In the genomic region with DNA sequence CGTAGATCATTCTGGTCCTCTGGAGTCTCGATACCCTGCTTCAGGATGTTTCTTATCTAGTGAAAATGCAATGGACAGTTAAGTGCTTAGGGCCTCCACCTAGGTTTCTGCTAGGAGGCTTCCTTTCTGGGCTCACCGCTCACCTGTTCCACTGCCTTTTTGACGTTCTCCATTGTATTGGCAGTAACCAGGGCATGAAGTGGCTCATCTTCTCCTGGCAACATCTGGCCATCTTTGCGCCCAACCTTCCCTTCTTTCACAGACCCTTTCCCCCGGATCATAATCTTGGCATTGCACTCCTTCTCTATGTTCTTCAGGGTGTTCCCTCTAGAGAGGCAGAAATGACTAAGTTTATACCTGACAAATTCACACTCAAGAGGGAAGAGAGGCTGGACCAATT, we compare ENCODE assay signal across 18 cellular contexts. TPM values are rescaled to one million over a fixed set of nuclear protein-coding genes. Genes with fewer than 3 reads are reported as not detected.
A peak's percentile ranks its signal among the peaks of the same experiment; 100 is the strongest.
DNase-seq lines count a peak whose midpoint lies in the region; ATAC-seq and TF ChIP-seq lines count a peak whose summit lies in the region.
"Had no signal": no experiment of that assay in that cellular context is flagged by ENCODE, and none has a peak within 500 bp of the region (broad histone marks: within the 10 kb centered on the region; RNA-seq: fewer than 3 reads in every experiment).

No MANE protein-coding gene starts in this region.

- peaks cover 100% of the 10 kb centered on the region for H3K36me3 Mint-ChIP-seq in MCF 10A (ENCODE audit: insufficient read depth, unreplicated experiment)
- H3K36me3 Mint-ChIP-seq in activated CD4-positive, alpha-beta memory T cell treated with anti-CD3 and anti-CD28 coated beads for 36 hours: peaks cover 88% of the 10 kb centered on the region
- peaks cover 6% of the 10 kb centered on the region for H3K36me3 Mint-ChIP-seq in glutamatergic neuron (ENCODE audit: unreplicated experiment)

- H3K27me3 ChIP-seq in breast epithelium (no peaks in the 10 kb centered on the region), sigmoid colon (no peaks in the 10 kb centered on the region)
- H3K27me3 ChIP-seq: MG63, right lobe of liver, testis had no signal

- no peak for TF ChIP-seq EP300 in sigmoid colon (IDR thresholded peaks at IDR 0.05)

- H3K9me3 ChIP-seq in breast epithelium: no peaks in the 10 kb centered on the region
- H3K9me3 ChIP-seq in sigmoid colon: no peaks in the 10 kb centered on the region
- H3K9me3 ChIP-seq: MG63, right lobe of liver, testis had no signal

- H3K4me1 ChIP-seq in breast epithelium (peaks cover 0 to 8% of the 10 kb centered on the region in 2 donors), sigmoid colon (peaks cover 0 to 62% (median 43%) of the 10 kb centered on the region in 4 donors)
- H3K4me1 ChIP-seq: right lobe of liver had no signal

- no peaks in the 10 kb centered on the region for H3K9me3 Mint-ChIP-seq in MCF 10A (ENCODE audit: unreplicated experiment)
- H3K9me3 Mint-ChIP-seq in activated CD4-positive, alpha-beta memory T cell treated with anti-CD3 and anti-CD28 coated beads for 36 hours: no peaks in the 10 kb centered on the region
- H3K9me3 Mint-ChIP-seq in glutamatergic neuron (ENCODE audit: unreplicated experiment): peaks cover 2% of the 10 kb centered on the region

- TSS peak; percentile 3 for BruUV-seq in MCF 10A (replicated peaks; lab: Mats Ljungman, UMichigan)

- POLR2A ChIA-PET in MCF 10A (lab: Yijun Ruan, JAX): interaction anchor here (1.0 kb wide), 1 partner anchor 9 kb away, joined by 3 read pairs; no protein-coding TSS in a partner anchor
- POLR2A ChIA-PET in activated CD4-positive, alpha-beta memory T cell treated with anti-CD3 and anti-CD28 coated beads for 36 hours (lab: Charles Lee): interaction anchor here (2.1 kb wide), 1 partner anchor 10 kb away, joined by 8 read pairs; a partner anchor contains a TSS

- 94 to 95% methylated on average over 6 of the region's 6 CpGs for WGBS in sigmoid colon, 2 donors

- H3K4me3 Mint-ChIP-seq in MCF 10A (ENCODE audit: unreplicated experiment): no peak overlapping the region
- no peak overlapping the region for H3K4me3 Mint-ChIP-seq in activated CD4-positive, alpha-beta memory T cell treated with anti-CD3 and anti-CD28 coated beads for 36 hours
- H3K4me3 Mint-ChIP-seq in glutamatergic neuron (ENCODE audit: unreplicated experiment): no peak overlapping the region

- H3K4me1 Mint-ChIP-seq in MCF 10A (ENCODE audit: insufficient read depth, unreplicated experiment) (peaks cover 7% of the 10 kb centered on the region), glutamatergic neuron (ENCODE audit: low read depth, unreplicated experiment) (peaks cover 10% of the 10 kb centered on the region)
- peaks cover 86% of the 10 kb centered on the region for H3K4me1 Mint-ChIP-seq in activated CD4-positive, alpha-beta memory T cell treated with anti-CD3 and anti-CD28 coated beads for 36 hours (ENCODE audit: low read depth)

- TF ChIP-seq POLR2A in breast epithelium (IDR thresholded peaks at IDR 0.05) (no peak), sigmoid colon (IDR thresholded peaks at IDR 0.05) (no peak)

- H3K27ac ChIP-seq in breast epithelium (no peak overlapping the region), sigmoid colon (no peak overlapping the region)
- H3K27ac ChIP-seq: right lobe of liver, testis had no signal

- H3K4me3 ChIP-seq in breast epithelium (no peak overlapping the region), sigmoid colon (no peak overlapping the region)
- H3K4me3 ChIP-seq: MG63, right lobe of liver, testis had no signal

- no peak overlapping the region for H3K27ac Mint-ChIP-seq in MCF 10A (ENCODE audit: low read depth, unreplicated experiment)
- peak overlapping the region; percentile 5 for H3K27ac Mint-ChIP-seq in activated CD4-positive, alpha-beta memory T cell treated with anti-CD3 and anti-CD28 coated beads for 36 hours
- peak overlapping the region; percentile 36 for H3K27ac Mint-ChIP-seq in glutamatergic neuron (ENCODE audit: unreplicated experiment)

- peaks cover 41% of the 10 kb centered on the region for H3K36me3 ChIP-seq in breast epithelium
- peaks cover 80 to 100% (median 91%) of the 10 kb centered on the region in 4 donors for H3K36me3 ChIP-seq in sigmoid colon

- no peak for TF ChIP-seq CTCF in MCF 10A (IDR thresholded peaks at IDR 0.05; ENCODE audit: unreplicated experiment)
- no peak for TF ChIP-seq CTCF in breast epithelium (IDR thresholded peaks at IDR 0.05)
- TF ChIP-seq CTCF in glutamatergic neuron (IDR thresholded peaks at IDR 0.05; ENCODE audit: partially characterized antibody, unreplicated experiment): no peak
- TF ChIP-seq CTCF in sigmoid colon (IDR thresholded peaks at IDR 0.05): no peak

- DNase-seq in MCF 10A (ENCODE audit: unreplicated experiment): no peak
- DNase-seq in breast epithelium (ENCODE audit: low spot score in 2 of 2): no peak
- no peak for DNase-seq in activated CD4-positive, alpha-beta memory T cell treated with anti-CD3 and anti-CD28 coated beads for 36 hours
- no peak for DNase-seq in glutamatergic neuron
- no peak for DNase-seq in KG1 (lab: John Stamatoyannopoulos, UW)
- no peak for DNase-seq in 8988T
- no peak for DNase-seq in sigmoid colon
- DNase-seq: GF-D8; hippocampal formation; MG63; NCI-H187; NCI-H526; OCI-M1; stimulated activated CD4-positive, alpha-beta T cell treated with anti-CD3 and anti-CD28 coated beads, Interleukin-2, amount 100 ng/mL, for 24 hours; testis had no signal

- CTCF ChIA-PET in MCF 10A (lab: Yijun Ruan, JAX): interaction anchor here (0.6 kb wide), 1 partner anchor 74 kb away, joined by 3 read pairs; no protein-coding TSS in a partner anchor
- CTCF ChIA-PET in activated CD4-positive, alpha-beta memory T cell treated with anti-CD3 and anti-CD28 coated beads for 36 hours (lab: Charles Lee): interaction anchor here (2.4 kb wide), 1 partner anchor 80 kb away, joined by 8 read pairs; no protein-coding TSS in a partner anchor

- no peaks in the 10 kb centered on the region for H3K27me3 Mint-ChIP-seq in MCF 10A (ENCODE audit: insufficient read depth, unreplicated experiment)
- H3K27me3 Mint-ChIP-seq in activated CD4-positive, alpha-beta memory T cell treated with anti-CD3 and anti-CD28 coated beads for 36 hours: no peaks in the 10 kb centered on the region
- H3K27me3 Mint-ChIP-seq in glutamatergic neuron (ENCODE audit: unreplicated experiment): peaks cover 2% of the 10 kb centered on the region

- intact Hi-C loops in MCF 10A (cut with micrococcal nuclease): no loop called here
- intact Hi-C loops in breast epithelium (cut with DNase I; ENCODE audit: low total_unique reads): no loop called here
- intact Hi-C loops in activated CD4-positive, alpha-beta memory T cell treated with anti-CD3 and anti-CD28 coated beads for 36 hours (cut with micrococcal nuclease): no loop called here
- intact Hi-C loops in sigmoid colon (cut with DNase I): no loop called here

- ATAC-seq in GM18520 (IDR thresholded peaks at IDR 0.05; ENCODE audit: unreplicated experiment): no peak
- ATAC-seq: right lobe of liver had no signal

RNA-seq across cellular contexts. Expression of a gene that starts 9.1 kb away (rescaled TPM):
- total RNA-seq in MCF 10A (2022) (446 and 503 TPM in 2 replicates), breast epithelium (100 to 1,000 TPM; 264 to 293 (median 277) TPM), glutamatergic neuron (ENCODE audit: unreplicated experiment) (415 TPM), sigmoid colon (100 to 1,000 TPM; 185 to 381 (median 294) TPM)
- 100 to 1,000 TPM; 323 to 328 TPM for total RNA-seq in activated CD4-positive, alpha-beta memory T cell treated with anti-CD3 and anti-CD28 coated beads for 36 hours
- polyA plus RNA-seq in sigmoid colon: 100 to 1,000 TPM in 1 of 3 donors, 10 to 100 TPM in 2; 36.5 to 126 (median 43.2) TPM

RNA-seq across cellular contexts. Expression of a gene that starts 9.5 kb away (rescaled TPM):
- 0.09 and 0.10 TPM in 2 replicates for total RNA-seq in MCF 10A (2022)
- total RNA-seq in breast epithelium: 1 to 10 TPM; 1.3 to 4.5 (median 3.4) TPM
- 1 to 10 TPM in 1 of 2 experiments, under 1 TPM in 1; 0.94 to 1.6 TPM for total RNA-seq in activated CD4-positive, alpha-beta memory T cell treated with anti-CD3 and anti-CD28 coated beads for 36 hours
- total RNA-seq in glutamatergic neuron (ENCODE audit: unreplicated experiment): 5.5 TPM
- 10 to 100 TPM; 10.5 to 42.1 (median 27.1) TPM for total RNA-seq in sigmoid colon
- polyA plus RNA-seq in sigmoid colon: 1 to 10 TPM in 2 of 3 donors, under 1 TPM in 1; 0.23 to 2.1 (median 1.8) TPM

RNA-seq across cellular contexts. Expression of a gene that starts 25.3 kb away (rescaled TPM):
- total RNA-seq in MCF 10A (2022): not detected in 2 replicates
- 10 to 100 TPM in 2 of 3 donors, 1 to 10 TPM in 1; 10.0 to 12.5 (median 11.5) TPM for total RNA-seq in breast epithelium
- total RNA-seq in activated CD4-positive, alpha-beta memory T cell treated with anti-CD3 and anti-CD28 coated beads for 36 hours: 1 to 10 TPM; 7.5 to 8.2 TPM
- 2.9 TPM for total RNA-seq in glutamatergic neuron (ENCODE audit: unreplicated experiment)
- total RNA-seq in sigmoid colon: 10 to 100 TPM; 26.7 to 77.0 (median 27.8) TPM
- polyA plus RNA-seq in sigmoid colon: 100 to 1,000 TPM in 1 of 3 donors, 1 to 10 TPM in 2; 2.1 to 101 (median 4.8) TPM
- total RNA-seq: SK-MEL-5 had no signal

RNA-seq across cellular contexts. Expression of a gene that starts 33.7 kb away (rescaled TPM):
- 4.9 and 6.8 TPM in 2 replicates for total RNA-seq in MCF 10A (2022)
- 10 to 100 TPM in 2 of 3 donors, 1 to 10 TPM in 1; 7.7 to 16.1 (median 14.0) TPM for total RNA-seq in breast epithelium
- total RNA-seq in activated CD4-positive, alpha-beta memory T cell treated with anti-CD3 and anti-CD28 coated beads for 36 hours: 10 to 100 TPM; 83.3 to 85.8 TPM
- 15.9 TPM for total RNA-seq in glutamatergic neuron (ENCODE audit: unreplicated experiment)
- total RNA-seq in sigmoid colon: 10 to 100 TPM; 11.5 to 23.5 (median 16.6) TPM
- 10 to 100 TPM in 2 of 3 donors, 1 to 10 TPM in 1; 9.0 to 19.8 (median 11.1) TPM for polyA plus RNA-seq in sigmoid colon

RNA-seq across cellular contexts. Expression of a gene that starts 41.1 kb away (rescaled TPM):
- 29.2 and 33.1 TPM in 2 replicates for total RNA-seq in MCF 10A (2022)
- total RNA-seq in breast epithelium: 10 to 100 TPM; 11.4 to 19.0 (median 14.8) TPM
- 10 to 100 TPM; 31.3 to 32.2 TPM for total RNA-seq in activated CD4-positive, alpha-beta memory T cell treated with anti-CD3 and anti-CD28 coated beads for 36 hours
- 39.7 TPM for total RNA-seq in glutamatergic neuron (ENCODE audit: unreplicated experiment)
- total RNA-seq in sigmoid colon: 10 to 100 TPM in 1 of 4 donors, 1 to 10 TPM in 3; 6.8 to 12.7 (median 8.8) TPM
- 10 to 100 TPM in 2 of 3 donors, 1 to 10 TPM in 1; 9.0 to 26.1 (median 10.9) TPM for polyA plus RNA-seq in sigmoid colon
